Comparison of ENCODE assay signal across 17 cellular contexts in the genomic region with DNA sequence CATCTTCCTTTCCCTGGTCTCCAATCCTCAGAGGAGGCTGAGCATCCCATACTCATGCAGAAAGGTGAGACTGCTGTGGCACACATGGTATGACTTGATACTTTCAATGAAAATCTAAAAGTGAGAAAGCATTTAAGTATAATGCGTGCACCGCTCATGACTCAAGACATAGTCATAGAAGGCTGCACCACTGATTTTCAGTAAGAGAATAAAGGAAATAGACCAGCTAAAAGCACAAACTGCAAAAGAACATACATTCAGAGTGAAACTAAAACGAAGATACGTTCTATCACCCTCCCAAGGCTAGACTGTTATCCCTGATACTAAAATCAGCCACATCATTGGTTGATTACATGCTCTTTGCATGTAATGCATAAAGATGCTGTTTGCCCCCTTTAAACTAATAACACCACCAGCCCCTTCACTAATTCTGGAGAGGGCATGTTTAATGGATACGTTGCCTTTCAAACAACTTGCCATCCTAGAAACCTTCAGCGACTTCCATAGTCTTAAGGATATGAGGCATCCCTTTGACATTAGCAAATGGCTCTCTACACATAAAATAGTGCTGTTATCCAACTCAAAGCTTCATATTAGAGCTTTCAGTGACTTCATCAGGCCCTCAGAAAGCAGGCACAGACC. TPM values are rescaled to one million over a fixed set of nuclear protein-coding genes. Genes with fewer than 3 reads are reported as not detected.
DNase-seq lines count a peak whose midpoint lies in the region; ATAC-seq and TF ChIP-seq lines count a peak whose summit lies in the region.
"Had no signal": no experiment of that assay in that cellular context is flagged by ENCODE, and none has a peak within 500 bp of the region (broad histone marks: within the 10 kb centered on the region; RNA-seq: fewer than 3 reads in every experiment).

No MANE protein-coding gene starts in this region.

- no peak overlapping the region for H3K4me3 ChIP-seq in epithelial cell of esophagus (ENCODE audit: low read length)
- H3K4me3 ChIP-seq: MG63, upper lobe of right lung had no signal

- CTCF ChIA-PET in HEK293T (lab: Yijun Ruan, JAX): no interaction called here

- no peak for TF ChIP-seq CTCF in epithelial cell of esophagus (IDR thresholded peaks at IDR 0.05; ENCODE audit: insufficient read depth, low read depth, low read length, missing control alignments)

- POLR2A ChIA-PET in HEK293T (lab: Yijun Ruan, JAX): no interaction called here

- DNase-seq in activated CD4-positive, CD25-positive, alpha-beta regulatory T cell (lab: John Stamatoyannopoulos, UW): no peak
- peak; percentile 10 for DNase-seq in LHCN-M2 (ENCODE audit: low read depth)
- peak; percentile 66 for DNase-seq in epithelial cell of esophagus (ENCODE audit: low read depth)
- peak; percentile 15 for DNase-seq in renal cortical epithelial cell (ENCODE audit: low read depth)
- no peak for DNase-seq in HEK293T (ENCODE audit: extremely low spot score)
- no peak for DNase-seq in ureter (ENCODE audit: low spot score)
- DNase-seq: 8988T; amniotic stem cell; effector CD8-positive, alpha-beta T cell; kidney glomerular epithelial cell; MG63; naive thymus-derived CD4-positive, alpha-beta T cell; small intestine; upper lobe of right lung had no signal

- peak; percentile 60 to 70 for ATAC-seq in activated CD4-positive, CD25-positive, alpha-beta regulatory T cell treated with anti-CD3 and anti-CD28 coated beads, Interleukin-2, amount 50 U/mL, for 24 hours
- ATAC-seq in HG02938 (IDR thresholded peaks at IDR 0.05; ENCODE audit: unreplicated experiment): no peak
- ATAC-seq: naive thymus-derived CD4-positive, alpha-beta T cell; upper lobe of right lung had no signal

TF ChIP-seq in HEK293T, 16 proteins besides CTCF, POLR2A, EP300 and RAD21:
- TF ChIP-seq TARDBP (IDR thresholded peaks at IDR 0.05) (no peak), LEF1 (IDR thresholded peaks at IDR 0.05; ENCODE audit: borderline replicate concordance) (no peak), L3MBTL2 (conservative IDR thresholded peaks at IDR 0.05) (no peak), CTBP1 (IDR thresholded peaks at IDR 0.05; ENCODE audit: borderline replicate concordance) (no peak), HDGF (IDR thresholded peaks at IDR 0.05; ENCODE audit: borderline replicate concordance) (no peak), SUZ12 (IDR thresholded peaks at IDR 0.05) (no peak), FOXA1 (IDR thresholded peaks at IDR 0.05) (no peak), ARNT (IDR thresholded peaks at IDR 0.05) (no peak), ZNF384 (IDR thresholded peaks at IDR 0.05) (no peak), FOXK2 (IDR thresholded peaks at IDR 0.05) (no peak), NFRKB (IDR thresholded peaks at IDR 0.05) (no peak), ELF4 (IDR thresholded peaks at IDR 0.05) (no peak), SP1 (IDR thresholded peaks at IDR 0.05) (no peak)
- TF ChIP-seq, protein P1, sequence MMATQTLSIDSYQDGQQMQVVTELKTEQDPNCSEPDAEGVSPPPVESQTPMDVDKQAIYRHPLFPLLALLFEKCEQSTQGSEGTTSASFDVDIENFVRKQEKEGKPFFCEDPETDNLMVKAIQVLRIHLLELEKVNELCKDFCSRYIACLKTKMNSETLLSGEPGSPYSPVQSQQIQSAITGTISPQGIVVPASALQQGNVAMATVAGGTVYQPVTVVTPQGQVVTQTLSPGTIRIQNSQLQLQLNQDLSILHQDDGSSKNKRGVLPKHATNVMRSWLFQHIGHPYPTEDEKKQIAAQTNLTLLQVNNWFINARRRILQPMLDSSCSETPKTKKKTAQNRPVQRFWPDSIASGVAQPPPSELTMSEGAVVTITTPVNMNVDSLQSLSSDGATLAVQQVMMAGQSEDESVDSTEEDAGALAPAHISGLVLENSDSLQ (IDR thresholded peaks at IDR 0.05): no peak

RNA-seq across cellular contexts. Expression of a gene that starts 2.1 kb away (rescaled TPM):
- total RNA-seq in LHCN-M2 (2014; rRNA removed) (0.11 and 0.90 TPM in 2 replicates), renal cortical epithelial cell (1.7 and 2.1 TPM in 2 replicates), ureter (0.13 TPM)
- polyA plus RNA-seq in LHCN-M2 (2012): 2.4 TPM
- total RNA-seq: naive thymus-derived CD4-positive, alpha-beta T cell; RPMI7951 had no signal
- polyA plus RNA-seq: naive thymus-derived CD4-positive, alpha-beta T cell had no signal

Comparison
In these comparisons a context has a peak if more than half of its experiments do, and no peak if none do; other contexts are left out.
1. DNase-seq: peak in LHCN-M2 (single experiment), epithelial cell of esophagus (single experiment) and renal cortical epithelial cell (single experiment); none in activated CD4-positive, CD25-positive, alpha-beta regulatory T cell (0 of 4), HEK293T (single experiment) and ureter (single experiment).